ENCODE assay signal across 24 cellular contexts in the genomic region with DNA sequence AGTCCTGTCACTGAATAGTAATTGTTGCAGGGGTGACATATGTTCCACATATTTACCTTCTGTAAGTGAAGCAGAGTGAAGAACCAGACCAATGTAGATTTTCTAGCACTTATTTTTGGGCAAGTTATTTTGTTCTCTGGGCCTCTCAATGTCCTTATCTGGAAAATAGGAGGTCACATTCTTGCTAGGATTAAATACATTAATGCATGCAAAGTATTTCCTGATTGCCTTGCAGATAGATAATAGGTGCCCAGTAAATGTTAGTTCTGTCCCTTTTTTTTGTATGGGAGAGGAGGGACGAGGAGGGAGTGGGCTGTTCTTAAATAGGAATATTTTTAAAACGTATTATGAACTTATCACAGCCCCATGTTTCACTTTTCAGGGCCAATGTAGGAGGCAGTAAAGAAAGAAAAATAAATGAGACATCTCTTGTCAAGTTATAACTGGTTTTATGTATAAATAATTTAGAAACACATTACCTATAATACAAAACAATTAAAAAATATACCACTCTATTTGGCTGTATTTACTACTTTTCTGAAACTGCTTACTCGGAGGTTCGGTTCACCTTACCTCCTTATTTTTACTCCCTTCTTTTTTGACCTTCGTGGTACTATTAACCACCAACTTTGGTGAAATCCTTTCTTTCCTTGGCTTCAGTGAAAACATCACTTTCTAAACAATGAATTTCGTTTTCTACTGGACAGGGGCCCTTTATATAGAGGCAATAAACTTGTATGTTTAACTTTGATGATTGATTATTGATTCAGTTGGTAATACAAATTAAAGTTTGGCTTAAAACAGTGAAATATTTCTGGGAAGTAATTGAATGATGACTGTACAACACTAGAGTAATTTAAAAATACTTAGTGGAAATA. TPM values are rescaled to one million over a fixed set of nuclear protein-coding genes. Genes with fewer than 3 reads are reported as not detected.
DNase-seq lines count a peak whose midpoint lies in the region; ATAC-seq, FAIRE-seq and TF ChIP-seq lines count a peak whose summit lies in the region.
"Had no signal": no experiment of that assay in that cellular context is flagged by ENCODE, and none has a peak within 500 bp of the region (broad histone marks: within the 10 kb centered on the region; RNA-seq: fewer than 3 reads in every experiment).

No MANE protein-coding gene starts in this region.

- H3K4me3 Mint-ChIP-seq in astrocyte (ENCODE audit: unreplicated experiment) = peak overlapping the region; percentile 14
- H3K4me3 Mint-ChIP-seq: CD4-positive, alpha-beta memory T cell; stimulated activated naive CD8-positive, alpha-beta T cell treated with anti-CD3 and anti-CD28 coated beads, Interleukin-15, Interleukin-2, amounts not matched to agents 100 ng/mL and 50 ng/mL, for 24 hours had no signal

- no peak for DNase-seq in A549 (ENCODE audit: low read depth in 1 of 2, low spot score in 1 of 2)
- DNase-seq in astrocyte (ENCODE audit: low read depth) = peak; percentile 24
- no peak for DNase-seq in HepG2 (ENCODE audit: low spot score)
- DNase-seq in left colon = no peak
- DNase-seq in GM13976 (ENCODE audit: low spot score) = no peak
- DNase-seq: ACHN; activated T-cell treated with anti-CD3 and anti-CD28 coated beads, Interleukin-2, amount 50 U/mL, for 1 hour; CD4-positive, alpha-beta memory T cell; cortex of kidney; GF-D8; islet precursor cell; midbrain; NCI-H1417; NCI-H2227 treated with DMSO at 0.1 percent for 48 hours; SIG-M5 had no signal

- peaks cover 32% of the 10 kb centered on the region for H4K20me1 ChIP-seq in astrocyte (ENCODE audit: insufficient read depth, low read length)
- no peaks in the 10 kb centered on the region; the same call in 1 of the 2 replicates for H4K20me1 ChIP-seq in HepG2 (ENCODE audit: insufficient read depth, low read length)

- POLR2A ChIA-PET in A549 (lab: Yijun Ruan, JAX) (no interaction called here), HEK293 (lab: Yijun Ruan, JAX) (no interaction called here), HepG2 (lab: Yijun Ruan, JAX) (interaction anchor here (0.9 to 2.3 kb wide), 4 partner anchors 8 to 41 kb away, joined by 3 to 19 read pairs (median 4); no protein-coding TSS in a partner anchor)

- H3K36me3 ChIP-seq in HEK293 (ENCODE audit: control insufficient read depth in 2 of 2, insufficient read depth in 1 of 2, low read length in 2 of 2) = no peaks in the 10 kb centered on the region
- H3K36me3 ChIP-seq in astrocyte (ENCODE audit: insufficient read depth, low read length) = no peaks in the 10 kb centered on the region
- H3K36me3 ChIP-seq in HepG2 (replicated peaks in 1 of 2; ENCODE audit: control insufficient read depth in 1 of 2, insufficient read depth in 2 of 2, low read length in 2 of 2) = 0 out of 5 replicates have a peak, but pooled peaks cover 0 to 11% of the 10 kb centered on the region in 2 experiments
- H3K36me3 ChIP-seq: adrenal gland, esophagus muscularis mucosa had no signal

- H3K4me1 Mint-ChIP-seq in astrocyte (ENCODE audit: low read depth, unreplicated experiment) = peaks cover 31% of the 10 kb centered on the region

- peak overlapping the region in 1 of 2 experiments; percentile 51; a peak in 3 of 6 replicates for H3K27ac ChIP-seq in A549
- no peak overlapping the region for H3K27ac ChIP-seq in HEK293 (ENCODE audit: extremely low read depth, low read depth, low read length)
- no peak overlapping the region for H3K27ac ChIP-seq in astrocyte (ENCODE audit: low read depth, low read length)
- peak overlapping the region; percentile 78 for H3K27ac ChIP-seq in HepG2 (ENCODE audit: extremely low read length, insufficient read depth, low read length)
- H3K27ac ChIP-seq: adrenal gland, esophagus muscularis mucosa, KMS-11 had no signal

- no peak for TF ChIP-seq POLR2A in A549 (IDR thresholded peaks at IDR 0.05; ENCODE audit: low read length)
- no peak for TF ChIP-seq POLR2A in HepG2 (IDR thresholded peaks at IDR 0.05; ENCODE audit: insufficient read depth in 1 of 2, low read depth in 2 of 2, low read length in 2 of 2)

- TF ChIP-seq RAD21 in A549 (conservative IDR thresholded peaks at IDR 0.05 in 1 of 2, IDR thresholded peaks at IDR 0.05 in 1 of 2) = no peak
- TF ChIP-seq RAD21 in HepG2 (CRISPR knock-in tag; IDR thresholded peaks at IDR 0.05) = no peak

- CTCF ChIA-PET in A549 (lab: Yijun Ruan, JAX) (interaction anchor here (1.0 kb wide), 1 partner anchor 42 kb away, joined by 3 read pairs; a partner anchor contains a TSS), HEK293 (lab: Yijun Ruan, JAX) (interaction anchor here (0.7 kb wide), 1 partner anchor 302 kb away, joined by 3 read pairs; no protein-coding TSS in a partner anchor), HepG2 (lab: Yijun Ruan, JAX; ENCODE audit: low intra/inter-chr PET ratio, low total read pairs) (no interaction called here)

- ATAC-seq in A549 (no peak), HepG2 (no peak; the same call in 2 of the 3 replicates), GM21619 (IDR thresholded peaks at IDR 0.05; ENCODE audit: unreplicated experiment) (no peak), GM21390 (IDR thresholded peaks at IDR 0.05; ENCODE audit: unreplicated experiment) (no peak), left colon (no peak)

- no peaks in the 10 kb centered on the region for H3K27me3 Mint-ChIP-seq in astrocyte (ENCODE audit: low read depth, unreplicated experiment)
- H3K27me3 Mint-ChIP-seq: CD4-positive, alpha-beta memory T cell; stimulated activated naive CD8-positive, alpha-beta T cell treated with anti-CD3 and anti-CD28 coated beads, Interleukin-15, Interleukin-2, amounts not matched to agents 100 ng/mL and 50 ng/mL, for 24 hours had no signal

- H3K9ac ChIP-seq in astrocyte (ENCODE audit: low read length) = no peak overlapping the region
- peak overlapping the region; percentile 38; the same call in 1 of the 2 replicates for H3K9ac ChIP-seq in HepG2 (ENCODE audit: insufficient read depth, low read depth, low read length)
- H3K9ac ChIP-seq: KMS-11 had no signal

- in situ Hi-C loops in HepG2 (cut with HindIII; ENCODE audit: extremely low pct_ligation_motif_present, low pct_unique_long_range_greater_than_20kb) (no loop called here), GM13976 (cut with MboI; ENCODE audit: low sequenced_read_pairs, unreplicated experiment) (no loop called here)

- H3K27me3 ChIP-seq in astrocyte (ENCODE audit: insufficient read depth, low read length) (no peaks in the 10 kb centered on the region), HepG2 (ENCODE audit: control insufficient read depth in 1 of 2, insufficient read depth in 2 of 2, low read length in 2 of 2) (no peaks in the 10 kb centered on the region)
- H3K27me3 ChIP-seq: adrenal gland, esophagus muscularis mucosa had no signal

- TF ChIP-seq EP300 in A549 (IDR thresholded peaks at IDR 0.05) (no peak), HepG2 (IDR thresholded peaks at IDR 0.05; ENCODE audit: low read depth in 2 of 2, low read length in 2 of 2) (0 out of 4 replicates have a peak, but pooled peaks of 1 of the 2 experiments have one; percentile 28), HepG2 (CRISPR knock-in tag; IDR thresholded peaks at IDR 0.05; ENCODE audit: borderline replicate concordance) (no peak)

- peak overlapping the region; percentile 68 for H3K4me2 ChIP-seq in A549
- peak overlapping the region; percentile 51 for H3K4me2 ChIP-seq in astrocyte (ENCODE audit: low read length)
- peak overlapping the region; percentile 40 for H3K4me2 ChIP-seq in HepG2 (ENCODE audit: low read depth, low read length)
- H3K4me2 ChIP-seq: KMS-11 had no signal

- WGBS in A549 (ENCODE audit: missing lambda C conversion rate) = 57% methylated on average over 6 of the region's 6 CpGs
- 66% methylated on average over 6 of the region's 6 CpGs for WGBS in HepG2 (ENCODE audit: low lambda C conversion rate)

- H3K79me2 ChIP-seq in astrocyte (ENCODE audit: insufficient read depth, low read length) (peaks cover 75% of the 10 kb centered on the region), HepG2 (ENCODE audit: insufficient read depth, low read length) (peaks cover 80% of the 10 kb centered on the region)

- FAIRE-seq in A549 (lab: Jason Lieb, UNC) = no peak
- FAIRE-seq in astrocyte (lab: Jason Lieb, UNC) = no peak
- FAIRE-seq in HepG2 (lab: Jason Lieb, UNC) = no peak
- FAIRE-seq: urothelium cell line had no signal

- H3K9me3 ChIP-seq in A549 = no peaks in the 10 kb centered on the region
- no peaks in the 10 kb centered on the region for H3K9me3 ChIP-seq in HEK293 (ENCODE audit: control insufficient read depth, insufficient read depth, low read depth, low read length)
- H3K9me3 ChIP-seq in astrocyte (ENCODE audit: insufficient read depth, low read depth, low read length) = no peaks in the 10 kb centered on the region
- no peaks in the 10 kb centered on the region for H3K9me3 ChIP-seq in HepG2 (ENCODE audit: low read length)
- H3K9me3 ChIP-seq: adrenal gland, esophagus muscularis mucosa had no signal

- TF ChIP-seq CTCF in A549 (IDR thresholded peaks at IDR 0.05) (no peak), HEK293 (tag by site-specific recombination; IDR thresholded peaks at IDR 0.05) (no peak), astrocyte (IDR thresholded peaks at IDR 0.05; ENCODE audit: insufficient read depth, low read depth, low read length) (no peak), HepG2 (CRISPR knock-in tag; IDR thresholded peaks at IDR 0.05) (no peak), GM13976 (IDR thresholded peaks at IDR 0.05; ENCODE audit: borderline replicate concordance, control extremely low read depth, extremely low read depth, insufficient read depth, missing control alignments) (no peak)

- H3K27ac Mint-ChIP-seq in astrocyte (ENCODE audit: unreplicated experiment) = peak overlapping the region; percentile 50

- H3K4me3 ChIP-seq in A549 = no peak overlapping the region
- no peak overlapping the region for H3K4me3 ChIP-seq in HEK293 (ENCODE audit: low read depth, low read length)
- H3K4me3 ChIP-seq in astrocyte (ENCODE audit: insufficient read depth, low read depth, low read length) = no peak overlapping the region
- H3K4me3 ChIP-seq in HepG2 (replicated peaks in 1 of 3; ENCODE audit: insufficient read depth in 1 of 3, low read depth in 2 of 3, low read length in 3 of 3) = no peak overlapping the region
- H3K4me3 ChIP-seq: adrenal gland, esophagus muscularis mucosa, skin epidermis had no signal

- BruUV-seq in HepG2 (replicated peaks; lab: Mats Ljungman, UMichigan) = no TSS peak

- H3K4me1 ChIP-seq in A549 (peaks cover 66% of the 10 kb centered on the region), HEK293 (ENCODE audit: control insufficient read depth, insufficient read depth, low read length) (peaks cover 9% of the 10 kb centered on the region; the same call in 1 of the 2 replicates), astrocyte (ENCODE audit: insufficient read depth, low read length) (peaks cover 12% of the 10 kb centered on the region), HepG2 (ENCODE audit: insufficient read depth, low read length) (peaks cover 81% of the 10 kb centered on the region)

- no peaks in the 10 kb centered on the region for H3K9me3 Mint-ChIP-seq in astrocyte (ENCODE audit: unreplicated experiment)
- H3K9me3 Mint-ChIP-seq: CD4-positive, alpha-beta memory T cell; stimulated activated naive CD8-positive, alpha-beta T cell treated with anti-CD3 and anti-CD28 coated beads, Interleukin-15, Interleukin-2, amounts not matched to agents 100 ng/mL and 50 ng/mL, for 24 hours had no signal

- intact Hi-C loops in HepG2 (cut with micrococcal nuclease; ENCODE audit: unreplicated experiment) = loop anchor here (2.0 to 5.0 kb wide), 2 partner anchors 14 to 39 kb away; no protein-coding TSS in a partner anchor
- intact Hi-C loops in left colon (cut with DNase I, micrococcal nuclease) = no loop called here

- H3K36me3 Mint-ChIP-seq in astrocyte (ENCODE audit: low read depth, unreplicated experiment) = peaks cover 2% of the 10 kb centered on the region

- H2AFZ ChIP-seq in astrocyte (ENCODE audit: low read depth, low read length) (no peak overlapping the region), HepG2 (ENCODE audit: low read length) (no peak overlapping the region)

RNA-seq across cellular contexts. Expression of a gene that starts 41.9 kb away (rescaled TPM):
- polyA plus RNA-seq in A549 (2011; rRNA removed) (29.3 and 32.8 TPM in 2 replicates), A549 (2017; fragmentation: RNase III; extraction: RNeasy Plus Mini Kit Qiagen cat#74134 plus additional on column Dnase treatment) (16.2 to 16.9 TPM (median 16.4 TPM) in 3 replicates), HepG2 (2011; rRNA removed) (28.6 and 32.1 TPM in 2 replicates)
- polyA plus RNA-seq in A549 (2012; cell fraction: cytosol; rRNA removed) = 10.6 and 13.3 TPM in 2 replicates
- 13.1 and 18.6 TPM in 2 replicates for polyA plus RNA-seq in A549 (2012; cell fraction: nucleus; rRNA removed)
- polyA minus RNA-seq in A549 (2011; rRNA and poly(A)+ RNA removed) = 71.4 and 73.4 TPM in 2 replicates
- total RNA-seq in astrocyte (53.2 and 57.4 TPM in 2 replicates), HepG2 (2016; rRNA removed; fragmentation: Illumina TruSeq; extraction: Trizol) (35.8 and 52.4 TPM in 2 replicates), left colon (10 to 100 TPM; 33.5 to 37.7 TPM)
- total RNA-seq in HepG2 (2016; cell fraction: cytosol; rRNA removed; fragmentation: Illumina TruSeq; extraction: Trizol; ENCODE audit: low read depth) = 7.9 and 8.0 TPM in 2 replicates
- 36.4 and 48.2 TPM in 2 replicates for total RNA-seq in HepG2 (2016; cell fraction: insoluble cytoplasmic fraction; rRNA removed; fragmentation: Illumina TruSeq; extraction: Trizol)
- 13.9 and 15.2 TPM in 2 replicates for total RNA-seq in HepG2 (2016; cell fraction: membrane; rRNA removed; fragmentation: Illumina TruSeq; extraction: Trizol)
- total RNA-seq in HepG2 (2016; cell fraction: nucleus; rRNA removed; fragmentation: Illumina TruSeq; extraction: Trizol) = 36.6 and 40.2 TPM in 2 replicates
- 23.1 and 27.1 TPM in 2 replicates for polyA plus RNA-seq in HepG2 (2011; cell fraction: cytosol; rRNA removed)
- polyA plus RNA-seq in HepG2 (2011; cell fraction: nucleus; rRNA removed) = 29.8 and 33.8 TPM in 2 replicates
- polyA plus RNA-seq in HepG2 (2012) = 19.5 and 22.8 TPM in 2 replicates
- polyA plus RNA-seq in HepG2 (2016; cell fraction: cytosol; fragmentation: Illumina TruSeq; extraction: Trizol; ENCODE audit: low read depth) = 0.80 and 0.85 TPM in 2 replicates
- polyA plus RNA-seq in HepG2 (2016; cell fraction: insoluble cytoplasmic fraction; fragmentation: Illumina TruSeq; extraction: Trizol; ENCODE audit: low read depth) = 29.6 and 31.2 TPM in 2 replicates
- 2.8 and 3.7 TPM in 2 replicates for polyA plus RNA-seq in HepG2 (2016; cell fraction: membrane; fragmentation: Illumina TruSeq; extraction: Trizol; ENCODE audit: low read depth)
- polyA plus RNA-seq in HepG2 (2016; cell fraction: nucleus; fragmentation: Illumina TruSeq; extraction: Trizol; ENCODE audit: insufficient read depth, low read depth) = 29.3 and 32.4 TPM in 2 replicates
- polyA minus RNA-seq in HepG2 (2011; rRNA and poly(A)+ RNA removed; ENCODE audit: low replicate concordance) = 63.8 and 156 TPM in 2 replicates
- 51.0 and 54.1 TPM in 2 replicates for polyA minus RNA-seq in HepG2 (2011; cell fraction: cytosol; rRNA and poly(A)+ RNA removed)
- 58.8 and 79.2 TPM in 2 replicates for polyA minus RNA-seq in HepG2 (2011; cell fraction: nucleus; rRNA and poly(A)+ RNA removed)
